8 cellular contexts compared by ENCODE assay signal in genomic region chr17:75878174-75878998, GRCh38. TPM values are rescaled to one million over a fixed set of nuclear protein-coding genes. Genes with fewer than 3 reads are reported as not detected.
DNase-seq lines count a peak whose midpoint lies in the region; ATAC-seq, FAIRE-seq and TF ChIP-seq lines count a peak whose summit lies in the region.

TSS of gene TRIM47 (minus strand) at chr17:75878581. CDS start at chr17:75878548, 33 bp downstream.

- H3K27me3 Mint-ChIP-seq in activated T-cell treated with anti-CD3 and anti-CD28 coated beads, Interleukin-2, amount 50 U/mL, for 24 hours, result peaks cover 3% of the 10 kb centered on the region

- peak within 1 kb of the TSS; percentile 96 to 99 for H3K27ac ChIP-seq in ascending aorta
- peak within 1 kb of the TSS; percentile 91 for H3K27ac ChIP-seq in prostate gland

- no peak for ATAC-seq in HG02973 (IDR thresholded peaks at IDR 0.05; ENCODE audit: unreplicated experiment)

- H3K36me3 Mint-ChIP-seq in activated T-cell treated with anti-CD3 and anti-CD28 coated beads, Interleukin-2, amount 50 U/mL, for 24 hours (ENCODE audit: low read depth), result peaks cover 25% of the 10 kb centered on the region

- H3K4me3 ChIP-seq in ascending aorta (peak within 1 kb of the TSS; percentile 85 to 96), prostate gland (peak within 1 kb of the TSS; percentile 47 to 53)

- peaks cover 13% of the 10 kb centered on the region in 2 donors for H3K36me3 ChIP-seq in ascending aorta
- no peaks in the 10 kb centered on the region for H3K36me3 ChIP-seq in prostate gland

- peak; percentile 56 for DNase-seq in activated T-cell treated with anti-CD3 and anti-CD28 coated beads, Interleukin-2, amount 50 U/mL, for 24 hours
- no peak for DNase-seq in activated T-cell treated with anti-CD3 and anti-CD28 coated beads for 4 hours
- DNase-seq in NCI-H146 (lab: John Stamatoyannopoulos, UW), result peak; percentile 65
- DNase-seq in ascending aorta (ENCODE audit: low spot score in 2 of 2), result peak in 1 of 2 donors; percentile 88
- DNase-seq in hepatic stellate cell (ENCODE audit: low spot score), result peak; percentile 66
- DNase-seq in prostate gland (ENCODE audit: low spot score), result peak; percentile 46
- DNase-seq in GM12891 (ENCODE audit: insufficient read length, low spot score), result no peak

- H3K4me1 Mint-ChIP-seq in activated T-cell treated with anti-CD3 and anti-CD28 coated beads, Interleukin-2, amount 50 U/mL, for 24 hours (ENCODE audit: low read depth), result peaks cover 43% of the 10 kb centered on the region

- FAIRE-seq in GM12891 (lab: Jason Lieb, UNC), result no peak

- TF ChIP-seq POLR2A in prostate gland (IDR thresholded peaks at IDR 0.05) (peak; percentile 88), GM12891 (IDR thresholded peaks at IDR 0.05; ENCODE audit: low read depth, low read length) (no peak)

- H3K9me3 Mint-ChIP-seq in activated T-cell treated with anti-CD3 and anti-CD28 coated beads, Interleukin-2, amount 50 U/mL, for 24 hours, result no peaks in the 10 kb centered on the region

- intact Hi-C loops in ascending aorta (cut with DNase I), result loop anchor here (1.0 to 10.0 kb wide), 3 partner anchors 18 to 214 kb away; partner anchors contain the start of genes RECQL5, SAP30BP and TRIM65
- intact Hi-C loops in prostate gland (cut with DNase I), result loop anchor here (5.0 kb wide), 1 partner anchor 91 kb away; no protein-coding TSS in a partner anchor

- peak within 1 kb of the TSS; percentile 84 for H3K4me3 Mint-ChIP-seq in activated T-cell treated with anti-CD3 and anti-CD28 coated beads, Interleukin-2, amount 50 U/mL, for 24 hours

- H3K4me1 ChIP-seq in ascending aorta (peaks cover 27 to 40% of the 10 kb centered on the region in 2 donors), prostate gland (replicated peaks) (peaks cover 19% of the 10 kb centered on the region)

- under 1% methylated on average over 62 of the region's 87 CpGs for WGBS in prostate gland

- peak within 1 kb of the TSS; percentile 88 for H3K27ac Mint-ChIP-seq in activated T-cell treated with anti-CD3 and anti-CD28 coated beads, Interleukin-2, amount 50 U/mL, for 24 hours

- no peak for TF ChIP-seq CTCF in ascending aorta (IDR thresholded peaks at IDR 0.05)
- peak in 1 of 4 experiments; percentile 1 for TF ChIP-seq CTCF in prostate gland (IDR thresholded peaks at IDR 0.05)

- no peaks in the 10 kb centered on the region for H3K9me3 ChIP-seq in ascending aorta
- H3K9me3 ChIP-seq in prostate gland, result no peaks in the 10 kb centered on the region

- H3K27me3 ChIP-seq in ascending aorta, result no peaks in the 10 kb centered on the region
- H3K27me3 ChIP-seq in prostate gland (replicated peaks; ENCODE audit: insufficient read depth), result no peaks in the 10 kb centered on the region

TF ChIP-seq in GM12891, 5 proteins besides CTCF, POLR2A, EP300 and RAD21:
- no peak for TF ChIP-seq SPI1 (IDR thresholded peaks at IDR 0.05; ENCODE audit: low read depth, low read length)
- no peak for TF ChIP-seq POU2F2 (IDR thresholded peaks at IDR 0.05; ENCODE audit: low read depth, low read length)
- no peak for TF ChIP-seq TAF1 (IDR thresholded peaks at IDR 0.05; ENCODE audit: low read depth, low read length)
- TF ChIP-seq PAX5 (IDR thresholded peaks at IDR 0.05; ENCODE audit: insufficient read depth, low read length, severe bottlenecking), result no peak
- TF ChIP-seq POLR2AphosphoS5 (IDR thresholded peaks at IDR 0.05; ENCODE audit: low read depth, low read length), result no peak

RNA-seq across cellular contexts. Expression of gene TRIM47, which starts in this region (rescaled TPM):
- 132 TPM for total RNA-seq in ascending aorta
- total RNA-seq in prostate gland, result 10 to 100 TPM; 21.3 to 62.9 TPM
- polyA plus RNA-seq in GM12891 (2012; ENCODE audit: low read depth, missing spikeins), result 1.0 TPM

Comparison
In these comparisons a context has a peak if more than half of its experiments do, and no peak if none do; other contexts are left out.
1. DNase-seq: peak in activated T-cell treated with anti-CD3 and anti-CD28 coated beads, Interleukin-2, amount 50 U/mL, for 24 hours (single experiment), NCI-H146 (single experiment), hepatic stellate cell (single experiment) and prostate gland (single experiment); none in activated T-cell treated with anti-CD3 and anti-CD28 coated beads for 4 hours (single experiment) and GM12891 (single experiment).